Comparison of ENCODE assay signal across 14 cellular contexts in genomic region chr6:21392177-21392576, GRCh38.
DNase-seq lines count a peak whose midpoint lies in the region; ATAC-seq and TF ChIP-seq lines count a peak whose summit lies in the region.
"Had no signal": no experiment of that assay in that cellular context is flagged by ENCODE, and none has a peak within 500 bp of the region (broad histone marks: within the 10 kb centered on the region; RNA-seq: fewer than 3 reads in every experiment).

No MANE protein-coding gene starts in this region.

- POLR2A ChIA-PET in MCF 10A (lab: Yijun Ruan, JAX), result no interaction called here

- no peaks in the 10 kb centered on the region for H3K27me3 ChIP-seq in GM23338 (ENCODE audit: insufficient read depth)

- no peak overlapping the region for H3K4me3 ChIP-seq in GM23338
- H3K4me3 ChIP-seq: A549 had no signal

- DNase-seq in GM23338 (ENCODE audit: low spot score), result no peak
- DNase-seq in MCF 10A (ENCODE audit: unreplicated experiment), result no peak
- no peak for DNase-seq in mesothelial cell of epicardium (ENCODE audit: low spot score in 2 of 2, unreplicated experiment in 2 of 2)
- no peak for DNase-seq in SIG-M5 treated with dmso at 0.1 percent for 504 hours (lab: John Stamatoyannopoulos, UW; ENCODE audit: unreplicated experiment)
- DNase-seq in NCI-H187 (lab: John Stamatoyannopoulos, UW), result no peak
- no peak for DNase-seq in activated T-cell treated with anti-CD3 and anti-CD28 coated beads, Interleukin-2, amount 50 U/mL, for 1 hour
- DNase-seq: CD8-positive, alpha-beta T cell; COR-L47; DND-41; GF-D8 had no signal

- H3K27ac ChIP-seq in GM23338 (ENCODE audit: low read depth), result no peak overlapping the region
- H3K27ac ChIP-seq: A549 had no signal

- H3K4me2 ChIP-seq in GM23338, result no peak overlapping the region
- H3K4me2 ChIP-seq: A549 had no signal

- no peaks in the 10 kb centered on the region for H3K9me2 ChIP-seq in GM23338 (ENCODE audit: insufficient read depth)

- TF ChIP-seq CTCF in GM23338 (conservative IDR thresholded peaks at IDR 0.05; ENCODE audit: low read depth in 2 of 2), result no peak
- no peak for TF ChIP-seq CTCF in MCF 10A (IDR thresholded peaks at IDR 0.05; ENCODE audit: unreplicated experiment)
- TF ChIP-seq CTCF in mesothelial cell of epicardium (IDR thresholded peaks at IDR 0.05; ENCODE audit: unreplicated experiment), result no peak

- H3K36me3 ChIP-seq in GM23338 (ENCODE audit: insufficient read depth), result no peaks in the 10 kb centered on the region

- H3K27ac Mint-ChIP-seq in GM23338, result no peak overlapping the region
- H3K27ac Mint-ChIP-seq in MCF 10A (ENCODE audit: low read depth, unreplicated experiment), result peak overlapping the region; percentile 46
- H3K27ac Mint-ChIP-seq in mesothelial cell of epicardium, result peak overlapping the region; percentile 89
- H3K27ac Mint-ChIP-seq: CD14-positive monocyte; CD8-positive, alpha-beta T cell had no signal

- H3K9me3 Mint-ChIP-seq in GM23338, result no peaks in the 10 kb centered on the region
- H3K9me3 Mint-ChIP-seq in MCF 10A (ENCODE audit: unreplicated experiment), result no peaks in the 10 kb centered on the region
- peaks cover 4% of the 10 kb centered on the region for H3K9me3 Mint-ChIP-seq in mesothelial cell of epicardium
- H3K9me3 Mint-ChIP-seq: CD8-positive, alpha-beta T cell had no signal

- no TSS peak for BruUV-seq in MCF 10A (replicated peaks; lab: Mats Ljungman, UMichigan)

- H3K4me1 ChIP-seq in GM23338 (ENCODE audit: insufficient read depth), result no peaks in the 10 kb centered on the region
- H3K4me1 ChIP-seq: A549 had no signal

- intact Hi-C loops in MCF 10A (cut with micrococcal nuclease), result no loop called here

- H3F3A ChIP-seq in GM23338 (replicated peaks; ENCODE audit: low read depth), result no peaks in the 10 kb centered on the region

- CTCF ChIA-PET in MCF 10A (lab: Yijun Ruan, JAX), result no interaction called here

- H3K36me3 Mint-ChIP-seq in GM23338 (ENCODE audit: low read depth), result no peaks in the 10 kb centered on the region
- H3K36me3 Mint-ChIP-seq in MCF 10A (ENCODE audit: insufficient read depth, unreplicated experiment), result peaks cover 6% of the 10 kb centered on the region
- no peaks in the 10 kb centered on the region for H3K36me3 Mint-ChIP-seq in mesothelial cell of epicardium
- H3K36me3 Mint-ChIP-seq: CD14-positive monocyte; CD8-positive, alpha-beta T cell had no signal

- no peaks in the 10 kb centered on the region for H3K4me1 Mint-ChIP-seq in GM23338
- peaks cover 25% of the 10 kb centered on the region for H3K4me1 Mint-ChIP-seq in MCF 10A (ENCODE audit: insufficient read depth, unreplicated experiment)
- peaks cover 43% of the 10 kb centered on the region for H3K4me1 Mint-ChIP-seq in mesothelial cell of epicardium
- H3K4me1 Mint-ChIP-seq: CD14-positive monocyte had no signal

- H3K27me3 Mint-ChIP-seq in GM23338 (ENCODE audit: insufficient read depth, low read depth, poor library complexity), result peaks cover 4% of the 10 kb centered on the region
- no peaks in the 10 kb centered on the region for H3K27me3 Mint-ChIP-seq in MCF 10A (ENCODE audit: insufficient read depth, unreplicated experiment)
- H3K27me3 Mint-ChIP-seq in mesothelial cell of epicardium (ENCODE audit: low read depth), result no peaks in the 10 kb centered on the region

- H2AFZ ChIP-seq in GM23338, result peak overlapping the region; percentile 81

- ATAC-seq in GM23338 (no peak), GM19395 (IDR thresholded peaks at IDR 0.05; ENCODE audit: unreplicated experiment) (no peak)
- ATAC-seq: A549; CD8-positive, alpha-beta T cell; HCT116 had no signal

- H3K79me2 ChIP-seq in GM23338 (replicated peaks; ENCODE audit: insufficient read depth), result no peaks in the 10 kb centered on the region

- H3K4me3 Mint-ChIP-seq in GM23338 (no peak overlapping the region), MCF 10A (ENCODE audit: unreplicated experiment) (peak overlapping the region; percentile 21), mesothelial cell of epicardium (no peak overlapping the region)
- H3K4me3 Mint-ChIP-seq: CD14-positive monocyte; CD8-positive, alpha-beta T cell had no signal

- no peaks in the 10 kb centered on the region for H4K20me1 ChIP-seq in GM23338 (replicated peaks; ENCODE audit: insufficient read depth)

TF ChIP-seq in GM23338, 12 proteins besides CTCF, POLR2A, EP300 and RAD21 (continues in another document):
- no peak for TF ChIP-seq STAT1 (IDR thresholded peaks at IDR 0.05; ENCODE audit: unreplicated experiment)
- TF ChIP-seq, protein P1, sequence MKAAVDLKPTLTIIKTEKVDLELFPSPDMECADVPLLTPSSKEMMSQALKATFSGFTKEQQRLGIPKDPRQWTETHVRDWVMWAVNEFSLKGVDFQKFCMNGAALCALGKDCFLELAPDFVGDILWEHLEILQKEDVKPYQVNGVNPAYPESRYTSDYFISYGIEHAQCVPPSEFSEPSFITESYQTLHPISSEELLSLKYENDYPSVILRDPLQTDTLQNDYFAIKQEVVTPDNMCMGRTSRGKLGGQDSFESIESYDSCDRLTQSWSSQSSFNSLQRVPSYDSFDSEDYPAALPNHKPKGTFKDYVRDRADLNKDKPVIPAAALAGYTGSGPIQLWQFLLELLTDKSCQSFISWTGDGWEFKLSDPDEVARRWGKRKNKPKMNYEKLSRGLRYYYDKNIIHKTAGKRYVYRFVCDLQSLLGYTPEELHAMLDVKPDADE (IDR thresholded peaks at IDR 0.05), result no peak
- TF ChIP-seq ZNF331 (CRISPR knock-in tag; IDR thresholded peaks at IDR 0.05; ENCODE audit: low read depth), result no peak
- no peak for TF ChIP-seq ZNF114 (CRISPR knock-in tag; IDR thresholded peaks at IDR 0.05)
- no peak for TF ChIP-seq POLR2AphosphoS5 (IDR thresholded peaks at IDR 0.05; ENCODE audit: low read depth)
- TF ChIP-seq NANOG (IDR thresholded peaks at IDR 0.05; ENCODE audit: borderline replicate concordance), result no peak
- no peak for TF ChIP-seq EZH2phosphoT487 (IDR thresholded peaks at IDR 0.05; ENCODE audit: unreplicated experiment)
- no peak for TF ChIP-seq ZNF462 (CRISPR knock-in tag; IDR thresholded peaks at IDR 0.05)
- no peak for TF ChIP-seq EZH2 (IDR thresholded peaks at IDR 0.05; ENCODE audit: low read depth, unreplicated experiment)
- no peak for TF ChIP-seq CREB1 (CRISPR knock-in tag; IDR thresholded peaks at IDR 0.05; ENCODE audit: low read depth)
- no peak for TF ChIP-seq JUNB (IDR thresholded peaks at IDR 0.05; ENCODE audit: unreplicated experiment)
